In the genomic region with DNA sequence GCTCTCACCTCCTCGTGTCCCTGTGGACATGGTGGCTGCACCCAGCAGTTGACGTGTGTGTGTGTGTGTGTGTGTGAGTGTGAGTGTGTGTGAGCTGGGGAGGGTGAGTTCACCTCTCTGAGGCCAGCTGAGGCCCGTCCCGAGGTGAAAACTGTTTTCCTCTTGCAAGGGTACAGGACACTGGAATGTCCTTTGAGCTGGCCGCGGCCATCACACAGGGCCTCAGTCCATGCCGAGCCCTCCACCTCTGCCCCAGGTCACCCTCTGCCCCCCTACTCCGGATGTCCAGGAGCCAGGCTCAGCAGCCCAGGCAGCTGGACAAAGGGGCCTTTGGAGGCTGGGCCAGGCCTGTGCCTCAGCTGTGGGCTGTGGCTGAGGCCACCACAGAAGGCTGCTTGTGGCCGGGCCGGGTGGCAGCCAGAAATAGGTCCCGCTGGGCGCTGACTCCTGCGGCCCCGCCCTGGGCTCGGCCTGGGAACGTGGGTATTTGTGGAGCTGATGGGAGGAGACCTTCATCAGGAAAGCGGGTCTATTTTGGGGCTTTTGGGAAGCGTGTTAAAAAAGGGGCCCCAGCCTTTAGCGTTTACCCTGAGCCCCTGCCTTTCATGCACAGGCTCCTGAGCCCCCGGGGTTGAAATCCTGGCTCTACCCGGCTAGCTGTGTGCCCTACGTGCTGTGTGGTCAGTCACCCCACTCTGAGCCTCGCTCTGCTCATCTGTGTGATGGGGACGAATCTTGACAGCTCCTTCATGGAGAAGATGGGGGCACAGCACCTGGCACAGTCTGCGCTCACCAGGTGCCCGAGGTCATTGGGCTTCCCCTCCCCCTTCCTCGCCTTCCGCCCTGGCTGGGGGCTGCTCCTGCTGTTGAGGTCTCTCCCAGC, we compare ENCODE assay signal across 18 cellular contexts.
DNase-seq lines count a peak whose midpoint lies in the region; ATAC-seq and TF ChIP-seq lines count a peak whose summit lies in the region.
"Had no signal": no experiment of that assay in that cellular context is flagged by ENCODE, and none has a peak within 500 bp of the region (broad histone marks: within the 10 kb centered on the region; RNA-seq: fewer than 3 reads in every experiment).

No MANE protein-coding gene starts in this region.

- H3K9me3 ChIP-seq in NT2/D1 (ENCODE audit: insufficient read depth, low read length) (peaks cover 9% of the 10 kb centered on the region; the same call in 1 of the 2 replicates), gastroesophageal sphincter (no peaks in the 10 kb centered on the region)
- H3K9me3 ChIP-seq: MG63 had no signal

- no peak overlapping the region for H3K4me3 Mint-ChIP-seq in stimulated activated effector memory CD8-positive, alpha-beta T cell treated with anti-CD3 and anti-CD28 coated beads, Interleukin-12 subunit alpha, Interleukin-12 subunit beta, amount 100 ng/mL, for 72 hours
- H3K4me3 Mint-ChIP-seq: activated CD4-positive, alpha-beta T cell treated with anti-CD3 and anti-CD28 coated beads for 36 hours; activated T-cell treated with anti-CD3 and anti-CD28 coated beads, Interleukin-2, amount 50 U/mL, for 24 hours; brain; stimulated activated memory B cell treated with anti-CD40 and anti-IgM and Interleukin-4, amounts not matched to agents 10 μg/mL and 1 μg/mL and 100 μg/mL, for 72 hours had no signal

- no peak overlapping the region for H3K4me3 ChIP-seq in NT2/D1 (ENCODE audit: insufficient read length, low read depth)
- peak overlapping the region in 1 of 2 donors; percentile 36 for H3K4me3 ChIP-seq in gastroesophageal sphincter
- H3K4me3 ChIP-seq in foreskin fibroblast (ENCODE audit: low read depth in 1 of 2, low read length in 2 of 2): no peak overlapping the region
- H3K4me3 ChIP-seq: MG63 had no signal

- in situ Hi-C loops in GM13977 (cut with MboI; ENCODE audit: low pct_unique_long_range_greater_than_20kb, low sequenced_read_pairs, unreplicated experiment): no loop called here

- peak overlapping the region in 3 of 4 donors; percentile 52 to 74 (median 71) for H3K27ac ChIP-seq in gastroesophageal sphincter

- TF ChIP-seq CTCF in gastroesophageal sphincter (IDR thresholded peaks at IDR 0.05) (no peak), foreskin fibroblast (IDR thresholded peaks at IDR 0.05; ENCODE audit: low read depth, low read length) (no peak), GM13977 (IDR thresholded peaks at IDR 0.05; ENCODE audit: extremely low read depth, insufficient read depth, missing control alignments) (no peak)

- H3K36me3 Mint-ChIP-seq in stimulated activated effector memory CD8-positive, alpha-beta T cell treated with anti-CD3 and anti-CD28 coated beads, Interleukin-12 subunit alpha, Interleukin-12 subunit beta, amount 100 ng/mL, for 72 hours: no peaks in the 10 kb centered on the region
- H3K36me3 Mint-ChIP-seq: brain; stimulated activated memory B cell treated with anti-CD40 and anti-IgM and Interleukin-4, amounts not matched to agents 10 μg/mL and 1 μg/mL and 100 μg/mL, for 72 hours had no signal

- peaks cover 6% of the 10 kb centered on the region for H3K4me1 ChIP-seq in NT2/D1 (ENCODE audit: insufficient read depth, insufficient read length)
- H3K4me1 ChIP-seq in gastroesophageal sphincter: peaks cover 0 to 23% (median 10%) of the 10 kb centered on the region in 3 donors

- H3K27me3 ChIP-seq in NT2/D1 (ENCODE audit: insufficient read depth, insufficient read length) (peaks cover 8% of the 10 kb centered on the region), gastroesophageal sphincter (no peaks in the 10 kb centered on the region)
- H3K27me3 ChIP-seq: MG63 had no signal

- TF ChIP-seq EP300 in gastroesophageal sphincter (IDR thresholded peaks at IDR 0.05): no peak

- H3K9me3 Mint-ChIP-seq in stimulated activated effector memory CD8-positive, alpha-beta T cell treated with anti-CD3 and anti-CD28 coated beads, Interleukin-12 subunit alpha, Interleukin-12 subunit beta, amount 100 ng/mL, for 72 hours: no peaks in the 10 kb centered on the region
- H3K9me3 Mint-ChIP-seq: activated T-cell treated with anti-CD3 and anti-CD28 coated beads, Interleukin-2, amount 50 U/mL, for 24 hours; stimulated activated memory B cell treated with anti-CD40 and anti-IgM and Interleukin-4, amounts not matched to agents 10 μg/mL and 1 μg/mL and 100 μg/mL, for 72 hours had no signal

- H3K36me3 ChIP-seq in NT2/D1 (ENCODE audit: insufficient read depth, insufficient read length, low read length): no peaks in the 10 kb centered on the region
- no peaks in the 10 kb centered on the region for H3K36me3 ChIP-seq in gastroesophageal sphincter
- H3K36me3 ChIP-seq: MG63 had no signal

- no peak for ATAC-seq in gastroesophageal sphincter
- ATAC-seq in stimulated activated effector memory CD8-positive, alpha-beta T cell treated with anti-CD3 and anti-CD28 coated beads, Interleukin-12 subunit alpha, Interleukin-12 subunit beta, amount 100 ng/mL, for 72 hours: peak; percentile 26
- ATAC-seq: activated CD4-positive, alpha-beta T cell treated with anti-CD3 and anti-CD28 coated beads for 36 hours; PC-3; stimulated activated memory B cell treated with anti-CD40 and anti-IgM and Interleukin-4, amounts not matched to agents 10 μg/mL and 1 μg/mL and 100 μg/mL, for 72 hours had no signal

- peak overlapping the region; percentile 8 for H3K9ac ChIP-seq in NT2/D1 (ENCODE audit: insufficient read length, low read depth)

- no CpG with 5 or more reads among the region's 28 CpGs for WGBS in gastroesophageal sphincter (ENCODE audit: low coverage in 1 of 2), 2 donors

- H3K27ac Mint-ChIP-seq in stimulated activated effector memory CD8-positive, alpha-beta T cell treated with anti-CD3 and anti-CD28 coated beads, Interleukin-12 subunit alpha, Interleukin-12 subunit beta, amount 100 ng/mL, for 72 hours: no peak overlapping the region
- H3K27ac Mint-ChIP-seq: activated CD4-positive, alpha-beta T cell treated with anti-CD3 and anti-CD28 coated beads for 36 hours; activated T-cell treated with anti-CD3 and anti-CD28 coated beads, Interleukin-2, amount 50 U/mL, for 24 hours; progenitor cell of endocrine pancreas; stimulated activated memory B cell treated with anti-CD40 and anti-IgM and Interleukin-4, amounts not matched to agents 10 μg/mL and 1 μg/mL and 100 μg/mL, for 72 hours had no signal

- no peak for TF ChIP-seq POLR2A in gastroesophageal sphincter (IDR thresholded peaks at IDR 0.05)

- DNase-seq in NT2/D1 (ENCODE audit: low read depth, low spot score) (no peak), midbrain (lab: John Stamatoyannopoulos, UW) (peak; percentile 68), NCI-H2029 (lab: John Stamatoyannopoulos, UW) (no peak), foreskin fibroblast (no peak), Kasumi-1 (lab: John Stamatoyannopoulos, UW) (no peak), GM13977 (ENCODE audit: low spot score) (no peak)
- DNase-seq in stimulated activated effector memory CD8-positive, alpha-beta T cell treated with anti-CD3 and anti-CD28 coated beads, Interleukin-12 subunit alpha, Interleukin-12 subunit beta, amount 100 ng/mL, for 72 hours (ENCODE audit: low spot score in 2 of 2): no peak
- DNase-seq: activated CD4-positive, alpha-beta T cell treated with anti-CD3 and anti-CD28 coated beads for 36 hours; activated T-cell treated with anti-CD3 and anti-CD28 coated beads, Interleukin-2, amount 50 U/mL, for 24 hours; DMS53; MG63; PC-3; stimulated activated CD4-positive, alpha-beta T cell treated with anti-CD3 and anti-CD28 coated beads, Interleukin-4, amount 100 ng/mL, for 1 hour; T-helper 1 cell had no signal

- no peaks in the 10 kb centered on the region for H3K4me1 Mint-ChIP-seq in stimulated activated effector memory CD8-positive, alpha-beta T cell treated with anti-CD3 and anti-CD28 coated beads, Interleukin-12 subunit alpha, Interleukin-12 subunit beta, amount 100 ng/mL, for 72 hours
- H3K4me1 Mint-ChIP-seq: stimulated activated memory B cell treated with anti-CD40 and anti-IgM and Interleukin-4, amounts not matched to agents 10 μg/mL and 1 μg/mL and 100 μg/mL, for 72 hours had no signal
